ENCODE assay signal across 21 cellular contexts in the genomic region with DNA sequence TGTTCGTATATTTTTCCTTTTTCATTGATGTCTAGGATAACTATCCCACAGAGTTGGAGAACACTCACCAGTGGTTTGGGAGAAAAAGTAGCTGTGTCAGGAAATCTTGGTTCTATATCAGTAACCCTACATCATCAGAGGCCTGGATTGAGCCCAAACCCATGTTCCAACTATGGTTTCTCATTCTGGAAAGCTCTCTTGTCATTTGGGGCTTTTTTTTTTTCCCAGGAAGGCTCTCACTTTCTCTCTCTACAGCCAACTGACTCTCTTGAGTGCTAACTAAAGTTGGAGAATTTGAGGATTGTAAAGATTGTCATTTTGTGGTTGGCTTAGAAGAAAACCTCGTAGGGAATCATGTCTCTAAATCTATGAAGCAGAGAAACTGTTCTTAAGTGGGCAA.
A peak's percentile ranks its signal among the peaks of the same experiment; 100 is the strongest.
DNase-seq lines count a peak whose midpoint lies in the region; ATAC-seq and TF ChIP-seq lines count a peak whose summit lies in the region.
"Had no signal": no experiment of that assay in that cellular context is flagged by ENCODE, and none has a peak within 500 bp of the region (broad histone marks: within the 10 kb centered on the region; RNA-seq: fewer than 3 reads in every experiment).

No MANE protein-coding gene starts in this region.

- peaks cover 0 to 36% of the 10 kb centered on the region in 2 experiments for H3K27me3 ChIP-seq in mesenchymal stem cell (ENCODE audit: control insufficient read depth in 1 of 2, insufficient read depth in 1 of 2, low read length in 2 of 2)
- H3K27me3 ChIP-seq: BE2C had no signal

- peaks cover 50% of the 10 kb centered on the region for H3K4me1 Mint-ChIP-seq in HFFc6 (ENCODE audit: low read depth)
- H3K4me1 Mint-ChIP-seq: CD4-positive, CD25-positive, alpha-beta regulatory T cell; IgD-negative memory B cell had no signal

- H3K4me3 Mint-ChIP-seq in HFFc6 = no peak overlapping the region
- H3K4me3 Mint-ChIP-seq: CD4-positive, CD25-positive, alpha-beta regulatory T cell; GM23338; IgD-negative memory B cell had no signal

- H2BK12ac ChIP-seq in mesenchymal stem cell (ENCODE audit: low read length in 2 of 2) = no peak overlapping the region

- H3K14ac ChIP-seq in mesenchymal stem cell (ENCODE audit: low read length in 2 of 2) = no peak overlapping the region

- H2AK5ac ChIP-seq in mesenchymal stem cell (ENCODE audit: low read length, severe bottlenecking) = no peak overlapping the region

- H3K9me3 Mint-ChIP-seq in HFFc6 = peaks cover 5% of the 10 kb centered on the region; the same call in 1 of the 2 replicates

- no peak overlapping the region for H2BK120ac ChIP-seq in mesenchymal stem cell (ENCODE audit: low read depth, low read length)

- H3K36me3 Mint-ChIP-seq in HFFc6 (ENCODE audit: low read depth) = peaks cover 32% of the 10 kb centered on the region
- H3K36me3 Mint-ChIP-seq: CD4-positive, CD25-positive, alpha-beta regulatory T cell; IgD-negative memory B cell had no signal

- H3K9me3 ChIP-seq in mesenchymal stem cell (ENCODE audit: control insufficient read depth, low read length) = no peaks in the 10 kb centered on the region
- H3K9me3 ChIP-seq: BE2C had no signal

- no peak overlapping the region for H3K4me2 ChIP-seq in mesenchymal stem cell (ENCODE audit: low read length, poor library complexity, severe bottlenecking)
- H3K4me2 ChIP-seq: GM23338 had no signal

- no peak overlapping the region for H4K8ac ChIP-seq in mesenchymal stem cell (ENCODE audit: low read length)

- no peaks in the 10 kb centered on the region for H3K27me3 Mint-ChIP-seq in HFFc6 (ENCODE audit: insufficient read depth)

- H3K4me3 ChIP-seq in astrocyte of the spinal cord (ENCODE audit: low read depth, low read length) = no peak overlapping the region
- no peak overlapping the region for H3K4me3 ChIP-seq in mesenchymal stem cell (ENCODE audit: insufficient read depth in 1 of 2, low read depth in 1 of 2, low read length in 2 of 2)
- H3K4me3 ChIP-seq: GM23338 had no signal

- H3K27ac Mint-ChIP-seq in HFFc6 = peak overlapping the region; percentile 31; the same call in 1 of the 2 replicates
- H3K27ac Mint-ChIP-seq: CD4-positive, CD25-positive, alpha-beta regulatory T cell; GM23338; IgD-negative memory B cell had no signal

- H3K79me1 ChIP-seq in mesenchymal stem cell (replicated peaks; ENCODE audit: low read length, poor library complexity, severe bottlenecking) = no peaks in the 10 kb centered on the region

- in situ Hi-C loops in astrocyte of the spinal cord (cut with HindIII; ENCODE audit: low sequenced_read_pairs) = no loop called here

- TF ChIP-seq CTCF in HFFc6 (IDR thresholded peaks at IDR 0.05) = no peak
- no peak for TF ChIP-seq CTCF in astrocyte of the spinal cord (IDR thresholded peaks at IDR 0.05; ENCODE audit: low read depth, low read length)

- no peak overlapping the region for H3K27ac ChIP-seq in mesenchymal stem cell (ENCODE audit: low read length, poor library complexity, severe bottlenecking)

- H2BK5ac ChIP-seq in mesenchymal stem cell (ENCODE audit: low read depth, low read length, poor library complexity, severe bottlenecking) = no peak overlapping the region

- H2AFZ ChIP-seq in mesenchymal stem cell (ENCODE audit: low read depth, low read length) = no peak overlapping the region
- H2AFZ ChIP-seq: GM23338 had no signal

- H3K18ac ChIP-seq in mesenchymal stem cell (ENCODE audit: low read depth in 1 of 2, low read length in 2 of 2) = no peak overlapping the region

- no peak overlapping the region for H2BK15ac ChIP-seq in mesenchymal stem cell (ENCODE audit: low read depth, poor library complexity, severe bottlenecking)

- no peak overlapping the region for H4K91ac ChIP-seq in mesenchymal stem cell (ENCODE audit: low read length)

- H3K9ac ChIP-seq in mesenchymal stem cell (ENCODE audit: low read length) = peak overlapping the region; percentile 71

- no peak for ATAC-seq in HG03196 (IDR thresholded peaks at IDR 0.05; ENCODE audit: unreplicated experiment)
- ATAC-seq: GM23338, Panc1 had no signal

- 58% methylated on average over 1 of the region's 2 CpGs for WGBS in mesenchymal stem cell

- no peak overlapping the region for H3K23ac ChIP-seq in mesenchymal stem cell (ENCODE audit: low read length in 2 of 2)

- DNase-seq in HFFc6 (peak; percentile 5), astrocyte of the spinal cord (ENCODE audit: low read depth, low spot score) (peak; percentile 56), mesenchymal stem cell (no peak), SHP77 treated with DMSO at 0.1 percent for 48 hours (lab: John Stamatoyannopoulos, UW) (no peak)
- no peak for DNase-seq in activated CD4-positive, alpha-beta T cell treated with anti-CD3 and anti-CD28 coated beads for 48 hours
- no peak for DNase-seq in activated T-cell treated with anti-CD3 and anti-CD28 coated beads, Interleukin-2, amount 50 U/mL, for 1 hour
- DNase-seq: BE2C; CD4-positive, CD25-positive, alpha-beta regulatory T cell; COR-L47; GDM1; HCEC 1CT; Karpas-422; MM.1S; NCI-H1092 treated with DMSO at 0.1 percent for 48 hours; NCI-H146; NCI-H2081; NCI-H446 treated with DMSO at 0.1 percent for 48 hours had no signal

- H3K4me1 ChIP-seq in mesenchymal stem cell (ENCODE audit: control insufficient read depth, insufficient read depth, low read depth, low read length) = no peaks in the 10 kb centered on the region
- H3K4me1 ChIP-seq: BE2C had no signal

- no peaks in the 10 kb centered on the region for H3K36me3 ChIP-seq in mesenchymal stem cell (ENCODE audit: control insufficient read depth in 1 of 2, insufficient read depth in 2 of 2, low read depth in 1 of 2, low read length in 2 of 2)
- H3K36me3 ChIP-seq: BE2C had no signal

- H3K4ac ChIP-seq in mesenchymal stem cell (ENCODE audit: low read depth in 1 of 2, low read length in 2 of 2) = no peak overlapping the region

Comparison
In these comparisons a context has a peak if more than half of its experiments do, and no peak if none do; other contexts are left out.
1. DNase-seq: peak in HFFc6 (single experiment) and astrocyte of the spinal cord (single experiment); none in mesenchymal stem cell (single experiment), activated CD4-positive, alpha-beta T cell treated with anti-CD3 and anti-CD28 coated beads for 48 hours (single experiment), SHP77 treated with DMSO at 0.1 percent for 48 hours (single experiment) and activated T-cell treated with anti-CD3 and anti-CD28 coated beads, Interleukin-2, amount 50 U/mL, for 1 hour (single experiment).